In genomic region chr3:147413712-147414325, GRCh38 we compare ENCODE assay signal across 8 cellular contexts. TPM values are rescaled to one million over a fixed set of nuclear protein-coding genes. Genes with fewer than 3 reads are reported as not detected.
DNase-seq lines count a peak whose midpoint lies in the region; ATAC-seq lines count a peak whose summit lies in the region.

No MANE protein-coding gene starts in this region.

- peaks cover 13 to 26% (median 21%) of the 10 kb centered on the region in 4 donors for H3K4me1 Mint-ChIP-seq in CD4-positive, alpha-beta memory T cell
- peaks cover 26% of the 10 kb centered on the region for H3K4me1 Mint-ChIP-seq in dendritic cell treated with granulocyte-macrophage colony-stimulating factor and Interleukin-4, amounts not matched to agents 40 ng/mL and 50 ng/mL, for 4 days (ENCODE audit: low read depth)
- peaks cover 13 to 18% of the 10 kb centered on the region in 2 donors for H3K4me1 Mint-ChIP-seq in natural killer cell treated with Interleukin-12 subunit alpha and Interleukin-12 subunit beta and Interleukin-15 and Interleukin-18, amount 100 ng/mL, for 72 hours (ENCODE audit: low read depth in 2 of 2)

- no peak overlapping the region for H3K27ac Mint-ChIP-seq in CD4-positive, alpha-beta memory T cell
- H3K27ac Mint-ChIP-seq in dendritic cell treated with granulocyte-macrophage colony-stimulating factor and Interleukin-4, amounts not matched to agents 40 ng/mL and 50 ng/mL, for 4 days = no peak overlapping the region
- peak overlapping the region in 1 of 2 donors; percentile 63 for H3K27ac Mint-ChIP-seq in natural killer cell treated with Interleukin-12 subunit alpha and Interleukin-12 subunit beta and Interleukin-15 and Interleukin-18, amount 100 ng/mL, for 72 hours

- H3K4me3 Mint-ChIP-seq in CD4-positive, alpha-beta memory T cell = peak overlapping the region; percentile 55 to 88 (median 78)
- peak overlapping the region; percentile 53 for H3K4me3 Mint-ChIP-seq in dendritic cell treated with granulocyte-macrophage colony-stimulating factor and Interleukin-4, amounts not matched to agents 40 ng/mL and 50 ng/mL, for 4 days
- H3K4me3 Mint-ChIP-seq in natural killer cell treated with Interleukin-12 subunit alpha and Interleukin-12 subunit beta and Interleukin-15 and Interleukin-18, amount 100 ng/mL, for 72 hours = peak overlapping the region; percentile 76

- H3K27ac ChIP-seq in CD4-positive, alpha-beta memory T cell (ENCODE audit: low read depth, low read length) = no peak overlapping the region

- intact Hi-C loops in CD4-positive, alpha-beta memory T cell (cut with micrococcal nuclease) = no loop called here
- intact Hi-C loops in dendritic cell treated with granulocyte-macrophage colony-stimulating factor and Interleukin-4, amounts not matched to agents 40 ng/mL and 50 ng/mL, for 4 days (cut with micrococcal nuclease) = no loop called here

- H3K9me3 ChIP-seq in CD4-positive, alpha-beta memory T cell (ENCODE audit: control insufficient read depth in 1 of 2, low read length in 2 of 2) = no peaks in the 10 kb centered on the region
- H3K9me3 ChIP-seq in MG63 = no peaks in the 10 kb centered on the region

- H3K4me1 ChIP-seq in CD4-positive, alpha-beta memory T cell (ENCODE audit: insufficient read depth, low read length) = peaks cover 7% of the 10 kb centered on the region

- H3K9me3 Mint-ChIP-seq in CD4-positive, alpha-beta memory T cell = peaks cover 0 to 47% (median 29%) of the 10 kb centered on the region in 8 donors
- peaks cover 4% of the 10 kb centered on the region for H3K9me3 Mint-ChIP-seq in dendritic cell treated with granulocyte-macrophage colony-stimulating factor and Interleukin-4, amounts not matched to agents 40 ng/mL and 50 ng/mL, for 4 days
- peaks cover 4% of the 10 kb centered on the region for H3K9me3 Mint-ChIP-seq in natural killer cell treated with Interleukin-12 subunit alpha and Interleukin-12 subunit beta and Interleukin-15 and Interleukin-18, amount 100 ng/mL, for 72 hours

- H3K27me3 ChIP-seq in CD4-positive, alpha-beta memory T cell (ENCODE audit: insufficient read depth, low read length) = peaks cover 19% of the 10 kb centered on the region
- no peaks in the 10 kb centered on the region for H3K27me3 ChIP-seq in MG63

- no peaks in the 10 kb centered on the region for H3K36me3 ChIP-seq in CD4-positive, alpha-beta memory T cell (ENCODE audit: insufficient read depth, low read length)
- H3K36me3 ChIP-seq in MG63 = peaks cover 80% of the 10 kb centered on the region

- no peak overlapping the region for H3K4me3 ChIP-seq in CD4-positive, alpha-beta memory T cell (ENCODE audit: low read length in 2 of 2)
- H3K4me3 ChIP-seq in MG63 = peak overlapping the region; percentile 73

- no peak for ATAC-seq in natural killer cell treated with Interleukin-12 subunit alpha and Interleukin-12 subunit beta and Interleukin-15 and Interleukin-18, amount 100 ng/mL, for 72 hours
- ATAC-seq in HG03354 (IDR thresholded peaks at IDR 0.05; ENCODE audit: poor library complexity, severe bottlenecking, unreplicated experiment) (no peak), HG03457 (IDR thresholded peaks at IDR 0.05; ENCODE audit: unreplicated experiment) (no peak), GM21367 (IDR thresholded peaks at IDR 0.05; ENCODE audit: unreplicated experiment) (no peak)

- DNase-seq in CD4-positive, alpha-beta memory T cell = no peak
- DNase-seq in MG63 = no peak
- no peak for DNase-seq in natural killer cell treated with Interleukin-12 subunit alpha and Interleukin-12 subunit beta and Interleukin-15 and Interleukin-18, amount 100 ng/mL, for 72 hours (ENCODE audit: low spot score)
- DNase-seq in NCI-H1436 (lab: John Stamatoyannopoulos, UW) = no peak

- H3K36me3 Mint-ChIP-seq in CD4-positive, alpha-beta memory T cell = peaks cover 2 to 4% of the 10 kb centered on the region in 2 donors
- H3K36me3 Mint-ChIP-seq in dendritic cell treated with granulocyte-macrophage colony-stimulating factor and Interleukin-4, amounts not matched to agents 40 ng/mL and 50 ng/mL, for 4 days (ENCODE audit: low read depth) = peaks cover 2% of the 10 kb centered on the region
- H3K36me3 Mint-ChIP-seq in natural killer cell treated with Interleukin-12 subunit alpha and Interleukin-12 subunit beta and Interleukin-15 and Interleukin-18, amount 100 ng/mL, for 72 hours = peaks cover 24% of the 10 kb centered on the region

- POLR2A ChIA-PET in CD4-positive, alpha-beta memory T cell (lab: Charles Lee; ENCODE audit: partially characterized antibody) = no interaction called here

- CTCF ChIA-PET in CD4-positive, alpha-beta memory T cell (lab: Charles Lee; ENCODE audit: partially characterized antibody) = no interaction called here

- H3K27me3 Mint-ChIP-seq in CD4-positive, alpha-beta memory T cell = peaks cover 44 to 59% of the 10 kb centered on the region in 2 donors
- H3K27me3 Mint-ChIP-seq in dendritic cell treated with granulocyte-macrophage colony-stimulating factor and Interleukin-4, amounts not matched to agents 40 ng/mL and 50 ng/mL, for 4 days = peaks cover 85% of the 10 kb centered on the region
- H3K27me3 Mint-ChIP-seq in natural killer cell treated with Interleukin-12 subunit alpha and Interleukin-12 subunit beta and Interleukin-15 and Interleukin-18, amount 100 ng/mL, for 72 hours = peaks cover 42 to 78% of the 10 kb centered on the region in 2 donors

RNA-seq across cellular contexts. Expression of gene ZIC1, which starts 4.7 kb away (rescaled TPM):
- not detected for total RNA-seq in CD4-positive, alpha-beta memory T cell
- not detected for polyA plus RNA-seq in CD4-positive, alpha-beta memory T cell
- total RNA-seq in MG63 (2014; rRNA removed; shearing (Covaris generic); ENCODE audit: low replicate concordance) = 24.3 and 31.9 TPM in 2 replicates
- total RNA-seq in natural killer cell treated with Interleukin-12 subunit alpha and Interleukin-12 subunit beta and Interleukin-15 and Interleukin-18, amount 100 ng/mL, for 72 hours = not detected

RNA-seq across cellular contexts. Expression of gene ZIC4, which starts 7.5 kb away (rescaled TPM):
- not detected for total RNA-seq in CD4-positive, alpha-beta memory T cell
- not detected for polyA plus RNA-seq in CD4-positive, alpha-beta memory T cell
- 1.5 and 2.2 TPM in 2 replicates for total RNA-seq in MG63 (2014; rRNA removed; shearing (Covaris generic); ENCODE audit: low replicate concordance)
- not detected for total RNA-seq in natural killer cell treated with Interleukin-12 subunit alpha and Interleukin-12 subunit beta and Interleukin-15 and Interleukin-18, amount 100 ng/mL, for 72 hours

Comparison
In these comparisons a context has a peak if more than half of its experiments do, and no peak if none do; other contexts are left out.
1. RNA of gene ZIC1, which starts 4.7 kb away (total RNA-seq): 24.3 to 31.9 TPM in MG63; not detected in CD4-positive, alpha-beta memory T cell and not detected in natural killer cell treated with Interleukin-12 subunit alpha and Interleukin-12 subunit beta and Interleukin-15 and Interleukin-18, amount 100 ng/mL, for 72 hours; every median in the first group is over 10 times any median in the second.
2. Peak in every context shown above with its lines, with median percentiles within 50 percentile points of each other: H3K4me3 Mint-ChIP-seq.